ENCODE assay signal across 1 cellular context in genomic region chr4:15649914-15650545, GRCh38.
TF ChIP-seq lines count a peak whose summit lies in the region.

No MANE protein-coding gene starts in this region.

TF ChIP-seq in A549, 52 proteins besides CTCF, POLR2A, EP300 and RAD21:
- TF ChIP-seq E2F6 (IDR thresholded peaks at IDR 0.05; ENCODE audit: borderline replicate concordance, low read depth): no peak
- TF ChIP-seq SMC3 (IDR thresholded peaks at IDR 0.05): peak; percentile 56
